9 cellular contexts compared by ENCODE assay signal in the genomic region with DNA sequence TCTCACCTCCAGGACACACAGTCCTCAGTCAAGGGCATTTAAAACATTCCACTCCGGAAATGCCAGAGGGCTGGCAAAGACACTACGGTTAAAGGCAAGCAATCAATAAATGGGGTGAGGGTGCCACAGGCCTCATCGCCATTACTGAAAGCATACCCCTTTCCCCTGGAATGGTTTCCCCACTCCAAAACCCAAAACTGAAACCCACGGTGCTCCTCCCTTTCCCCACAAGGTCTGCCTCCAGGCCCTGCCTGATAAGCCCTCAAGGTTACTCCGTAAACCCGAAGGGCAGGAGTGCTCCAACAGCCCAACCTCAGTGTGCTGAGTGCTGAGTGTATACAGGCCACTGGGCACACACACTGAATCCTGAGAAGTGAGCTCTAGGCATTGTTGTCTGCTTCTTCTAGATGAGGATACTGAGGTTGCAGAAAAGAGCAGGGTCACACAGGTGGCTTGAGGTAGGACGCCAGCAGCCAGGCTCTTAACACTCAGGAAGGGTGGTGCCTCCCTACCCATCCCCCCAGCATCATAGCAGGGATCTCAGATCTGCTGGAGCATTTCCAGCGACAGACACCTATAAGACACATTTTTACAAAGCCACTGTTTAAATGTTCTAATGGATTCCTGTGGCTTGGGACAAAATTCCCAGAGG. TPM values are rescaled to one million over a fixed set of nuclear protein-coding genes. Genes with fewer than 3 reads are reported as not detected.
DNase-seq lines count a peak whose midpoint lies in the region; ATAC-seq, FAIRE-seq and TF ChIP-seq lines count a peak whose summit lies in the region.
"Had no signal": no experiment of that assay in that cellular context is flagged by ENCODE, and none has a peak within 500 bp of the region (broad histone marks: within the 10 kb centered on the region; RNA-seq: fewer than 3 reads in every experiment).

No MANE protein-coding gene starts in this region.

- H3K9me3 Mint-ChIP-seq in activated CD4-positive, alpha-beta T cell treated with anti-CD3 and anti-CD28 coated beads, Interleukin-2, amount 10 ng/mL, durations not matched to agents 24 days and 14 days, result no peaks in the 10 kb centered on the region
- no peaks in the 10 kb centered on the region for H3K9me3 Mint-ChIP-seq in stimulated activated naive CD8-positive, alpha-beta T cell treated with anti-CD3 and anti-CD28 coated beads, Interleukin-15, amount 100 ng/mL, for 72 hours

- H3K27ac Mint-ChIP-seq in activated CD4-positive, alpha-beta T cell treated with anti-CD3 and anti-CD28 coated beads, Interleukin-2, amount 10 ng/mL, durations not matched to agents 24 days and 14 days, result peak overlapping the region; percentile 63
- peak overlapping the region in 1 of 2 donors; percentile 14 for H3K27ac Mint-ChIP-seq in stimulated activated naive CD8-positive, alpha-beta T cell treated with anti-CD3 and anti-CD28 coated beads, Interleukin-15, amount 100 ng/mL, for 72 hours

- H3K4me1 ChIP-seq in hepatocyte (ENCODE audit: insufficient read depth), result peaks cover 44% of the 10 kb centered on the region

- H3K27me3 ChIP-seq in hepatocyte, result no peaks in the 10 kb centered on the region
- H3K27me3 ChIP-seq: upper lobe of left lung had no signal

- no peaks in the 10 kb centered on the region for H3K27me3 Mint-ChIP-seq in activated CD4-positive, alpha-beta T cell treated with anti-CD3 and anti-CD28 coated beads, Interleukin-2, amount 10 ng/mL, durations not matched to agents 24 days and 14 days
- H3K27me3 Mint-ChIP-seq in stimulated activated naive CD8-positive, alpha-beta T cell treated with anti-CD3 and anti-CD28 coated beads, Interleukin-15, amount 100 ng/mL, for 72 hours, result no peaks in the 10 kb centered on the region

- peaks cover 100% of the 10 kb centered on the region for H3K79me2 ChIP-seq in hepatocyte

- peaks cover 64% of the 10 kb centered on the region for H3K4me1 Mint-ChIP-seq in activated CD4-positive, alpha-beta T cell treated with anti-CD3 and anti-CD28 coated beads, Interleukin-2, amount 10 ng/mL, durations not matched to agents 24 days and 14 days
- peaks cover 97% of the 10 kb centered on the region for H3K4me1 Mint-ChIP-seq in stimulated activated naive CD8-positive, alpha-beta T cell treated with anti-CD3 and anti-CD28 coated beads, Interleukin-15, amount 100 ng/mL, for 72 hours

- H3K4me2 ChIP-seq in hepatocyte, result peak overlapping the region; percentile 53

- peaks cover 55% of the 10 kb centered on the region for H4K20me1 ChIP-seq in hepatocyte (ENCODE audit: insufficient read depth, poor library complexity, severe bottlenecking)

- intact Hi-C loops in activated CD4-positive, alpha-beta T cell treated with anti-CD3 and anti-CD28 coated beads, Interleukin-2, amount 10 ng/mL, durations not matched to agents 24 days and 14 days (cut with micrococcal nuclease), result loop anchor here (2.0 kb wide), 1 partner anchor 20 kb away; no protein-coding TSS in a partner anchor

- no peak overlapping the region for H2AFZ ChIP-seq in hepatocyte

- ATAC-seq in stimulated activated naive CD8-positive, alpha-beta T cell treated with anti-CD3 and anti-CD28 coated beads, Interleukin-15, amount 100 ng/mL, for 72 hours, result peak; percentile 36

- H3K27ac ChIP-seq in hepatocyte (peak overlapping the region; percentile 81), coronary artery (no peak overlapping the region)

- WGBS in hepatocyte (ENCODE audit: low lambda C conversion rate, missing lambda C conversion rate), result 61% methylated on average over 8 of the region's 8 CpGs

- no peaks in the 10 kb centered on the region for H3K36me3 ChIP-seq in hepatocyte (replicated peaks; ENCODE audit: insufficient read depth, low read depth)

- POLR2A ChIA-PET in HEK293T (lab: Yijun Ruan, JAX), result no interaction called here

- no peaks in the 10 kb centered on the region for H3K9me2 ChIP-seq in hepatocyte (replicated peaks; ENCODE audit: insufficient read depth)

- CTCF ChIA-PET in HEK293T (lab: Yijun Ruan, JAX), result no interaction called here

- no peak for FAIRE-seq in RCC 7860 (lab: Jason Lieb, UNC)

- no peak overlapping the region for H3K4me3 Mint-ChIP-seq in activated CD4-positive, alpha-beta T cell treated with anti-CD3 and anti-CD28 coated beads, Interleukin-2, amount 10 ng/mL, durations not matched to agents 24 days and 14 days
- peak overlapping the region; percentile 46 to 71 for H3K4me3 Mint-ChIP-seq in stimulated activated naive CD8-positive, alpha-beta T cell treated with anti-CD3 and anti-CD28 coated beads, Interleukin-15, amount 100 ng/mL, for 72 hours

- H3K36me3 Mint-ChIP-seq in activated CD4-positive, alpha-beta T cell treated with anti-CD3 and anti-CD28 coated beads, Interleukin-2, amount 10 ng/mL, durations not matched to agents 24 days and 14 days (ENCODE audit: low read depth), result peaks cover 26% of the 10 kb centered on the region

- H3K9me3 ChIP-seq in hepatocyte (ENCODE audit: low read depth), result no peaks in the 10 kb centered on the region
- H3K9me3 ChIP-seq: upper lobe of left lung had no signal

- H3K4me3 ChIP-seq in hepatocyte (no peak overlapping the region), coronary artery (no peak overlapping the region)
- H3K4me3 ChIP-seq: upper lobe of left lung had no signal

- DNase-seq in activated CD4-positive, alpha-beta T cell treated with anti-CD3 and anti-CD28 coated beads, Interleukin-2, amount 10 ng/mL, durations not matched to agents 24 days and 14 days, result no peak
- no peak for DNase-seq in activated CD4-positive, alpha-beta T cell treated with anti-CD3 and anti-CD28 coated beads, Interleukin-2, amount 50 U/mL, for 1 hour
- peak; percentile 38 for DNase-seq in RCC 7860 (ENCODE audit: low spot score)
- no peak for DNase-seq in hepatocyte (ENCODE audit: low spot score)
- no peak for DNase-seq in stimulated activated naive CD8-positive, alpha-beta T cell treated with anti-CD3 and anti-CD28 coated beads, Interleukin-15, amount 100 ng/mL, for 72 hours
- no peak for DNase-seq in coronary artery (ENCODE audit: low spot score)
- no peak for DNase-seq in HEK293T (ENCODE audit: extremely low spot score)
- no peak for DNase-seq in DMS53 treated with DMSO at 0.1 percent for 48 hours (lab: John Stamatoyannopoulos, UW; ENCODE audit: unreplicated experiment)
- DNase-seq: upper lobe of left lung had no signal

- no peak for TF ChIP-seq CTCF in hepatocyte (IDR thresholded peaks at IDR 0.05; ENCODE audit: poor library complexity)
- no peak for TF ChIP-seq CTCF in coronary artery (IDR thresholded peaks at IDR 0.05)

TF ChIP-seq in HEK293T, 16 proteins besides CTCF, POLR2A, EP300 and RAD21:
- TF ChIP-seq PKNOX1 (IDR thresholded peaks at IDR 0.05) (no peak), CTBP1 (IDR thresholded peaks at IDR 0.05; ENCODE audit: borderline replicate concordance) (no peak), HDGF (IDR thresholded peaks at IDR 0.05; ENCODE audit: borderline replicate concordance) (no peak), ELF4 (IDR thresholded peaks at IDR 0.05) (no peak), ZNF384 (IDR thresholded peaks at IDR 0.05) (no peak), ARNT (IDR thresholded peaks at IDR 0.05) (no peak), L3MBTL2 (conservative IDR thresholded peaks at IDR 0.05) (no peak), LEF1 (IDR thresholded peaks at IDR 0.05; ENCODE audit: borderline replicate concordance) (no peak), BHLHE40 (IDR thresholded peaks at IDR 0.05; ENCODE audit: borderline replicate concordance) (no peak)

RNA-seq across cellular contexts. Expression of gene SSBP3, which starts 29.0 kb away (rescaled TPM):
- 84.1 and 87.9 TPM in 2 replicates for total RNA-seq in activated CD4-positive, alpha-beta T cell treated with anti-CD3 and anti-CD28 coated beads, Interleukin-2, amount 10 ng/mL, durations not matched to agents 24 days and 14 days
- 27.1 and 47.2 TPM in 2 replicates for total RNA-seq in hepatocyte
- polyA plus RNA-seq in hepatocyte, result 23.8 and 25.8 TPM in 2 replicates
